ENCODE assay signal across 8 cellular contexts in genomic region chr1:93061895-93062792, GRCh38. TPM values are rescaled to one million over a fixed set of nuclear protein-coding genes. Genes with fewer than 3 reads are reported as not detected.
A peak's percentile ranks its signal among the peaks of the same experiment; 100 is the strongest.
DNase-seq lines count a peak whose midpoint lies in the region; ATAC-seq and TF ChIP-seq lines count a peak whose summit lies in the region.

No MANE protein-coding gene starts in this region.

- no peak overlapping the region for H3K4me3 Mint-ChIP-seq in CD8-positive, alpha-beta memory T cell
- no peak overlapping the region for H3K4me3 Mint-ChIP-seq in chondrocyte (ENCODE audit: unreplicated experiment)
- H3K4me3 Mint-ChIP-seq in mesothelial cell of epicardium: no peak overlapping the region

- H3K27ac Mint-ChIP-seq in CD8-positive, alpha-beta memory T cell: peak overlapping the region in 1 of 8 donors; percentile 6
- no peak overlapping the region for H3K27ac Mint-ChIP-seq in chondrocyte (ENCODE audit: unreplicated experiment)
- H3K27ac Mint-ChIP-seq in mesothelial cell of epicardium: no peak overlapping the region

- POLR2A ChIA-PET in CD8-positive, alpha-beta memory T cell (lab: Charles Lee): no interaction called here

- CTCF ChIA-PET in CD8-positive, alpha-beta memory T cell (lab: Charles Lee): interaction anchor here (0.8 to 2.7 kb wide), 17 partner anchors 9 to 230 kb away, joined by 3 to 25 read pairs (median 5); partner anchors contain the start of genes DIPK1A, MTF2 and RPL5

- ATAC-seq in GM19023 (IDR thresholded peaks at IDR 0.05; ENCODE audit: unreplicated experiment) (peak; percentile 78), HG03457 (IDR thresholded peaks at IDR 0.05; ENCODE audit: unreplicated experiment) (no peak)

- no peak overlapping the region for H3K4me3 ChIP-seq in CD8-positive, alpha-beta memory T cell (ENCODE audit: low read length)
- no peak overlapping the region for H3K4me3 ChIP-seq in LNCaP clone FGC (ENCODE audit: low read depth, low read length)

- no peaks in the 10 kb centered on the region for H3K36me3 ChIP-seq in CD8-positive, alpha-beta memory T cell (ENCODE audit: insufficient read depth, low read length)

- no peaks in the 10 kb centered on the region for H3K9me3 Mint-ChIP-seq in CD8-positive, alpha-beta memory T cell
- no peaks in the 10 kb centered on the region for H3K9me3 Mint-ChIP-seq in chondrocyte (ENCODE audit: low read depth)
- H3K9me3 Mint-ChIP-seq in mesothelial cell of epicardium: no peaks in the 10 kb centered on the region

- no peaks in the 10 kb centered on the region for H3K4me1 ChIP-seq in CD8-positive, alpha-beta memory T cell (ENCODE audit: insufficient read depth, low read length)

- DNase-seq in CD8-positive, alpha-beta memory T cell: peak; percentile 9 to 63 (median 33)
- DNase-seq in LNCaP clone FGC (ENCODE audit: low read depth) (no peak), SW480 (ENCODE audit: low spot score) (peak; percentile 59), chondrocyte (ENCODE audit: low spot score) (no peak), mesothelial cell of epicardium (ENCODE audit: low spot score in 2 of 2, unreplicated experiment in 2 of 2) (no peak), KG1 (lab: John Stamatoyannopoulos, UW) (no peak)

- no peaks in the 10 kb centered on the region for H3K9me3 ChIP-seq in CD8-positive, alpha-beta memory T cell (ENCODE audit: low read length)

- no peak overlapping the region for H3K27ac ChIP-seq in CD8-positive, alpha-beta memory T cell (ENCODE audit: low read depth, low read length)

- no peaks in the 10 kb centered on the region for H3K27me3 ChIP-seq in CD8-positive, alpha-beta memory T cell (ENCODE audit: insufficient read depth, low read length, poor library complexity, severe bottlenecking)

- TF ChIP-seq CTCF in LNCaP clone FGC (IDR thresholded peaks at IDR 0.05; ENCODE audit: control insufficient read depth, extremely low read depth, insufficient read depth) (peak; percentile 79), chondrocyte (IDR thresholded peaks at IDR 0.05) (peak; percentile 72), mesothelial cell of epicardium (IDR thresholded peaks at IDR 0.05; ENCODE audit: unreplicated experiment) (peak; percentile 28)

- H3K4me1 Mint-ChIP-seq in CD8-positive, alpha-beta memory T cell: no peaks in the 10 kb centered on the region
- H3K4me1 Mint-ChIP-seq in chondrocyte (ENCODE audit: low read depth) (no peaks in the 10 kb centered on the region), mesothelial cell of epicardium (no peaks in the 10 kb centered on the region)

- peaks cover 0 to 3% (median 0%) of the 10 kb centered on the region in 3 donors for H3K36me3 Mint-ChIP-seq in CD8-positive, alpha-beta memory T cell
- H3K36me3 Mint-ChIP-seq in chondrocyte (ENCODE audit: low read depth) (no peaks in the 10 kb centered on the region), mesothelial cell of epicardium (no peaks in the 10 kb centered on the region)

- peaks cover 23 to 47% of the 10 kb centered on the region in 2 donors for H3K27me3 Mint-ChIP-seq in CD8-positive, alpha-beta memory T cell
- H3K27me3 Mint-ChIP-seq in chondrocyte (ENCODE audit: low read depth) (peaks cover 52% of the 10 kb centered on the region), mesothelial cell of epicardium (ENCODE audit: low read depth) (peaks cover 39% of the 10 kb centered on the region)

RNA-seq across cellular contexts. Expression of gene MTF2, which starts 16.9 kb away (rescaled TPM):
- total RNA-seq in CD8-positive, alpha-beta memory T cell: 10 to 100 TPM; 42.1 to 43.4 TPM
- polyA plus RNA-seq in CD8-positive, alpha-beta memory T cell: 66.7 TPM
- total RNA-seq in chondrocyte (17.7 to 22.4 TPM (median 20.0 TPM) in 3 replicates), mesothelial cell of epicardium (70.9 to 76.2 TPM (median 73.5 TPM) in 3 replicates)

Comparison
In these comparisons a context has a peak if more than half of its experiments do, and no peak if none do; other contexts are left out.
1. DNase-seq: peak in CD8-positive, alpha-beta memory T cell (5 of 5) and SW480 (single experiment); none in LNCaP clone FGC (single experiment), chondrocyte (single experiment), mesothelial cell of epicardium (0 of 2) and KG1 (single experiment).
2. CTCF ChIP-seq: peak in every context shown above with its lines; median percentile 79 in LNCaP clone FGC; 72 in chondrocyte; 28 in mesothelial cell of epicardium.